ENCODE assay signal across 9 cellular contexts in the genomic region with DNA sequence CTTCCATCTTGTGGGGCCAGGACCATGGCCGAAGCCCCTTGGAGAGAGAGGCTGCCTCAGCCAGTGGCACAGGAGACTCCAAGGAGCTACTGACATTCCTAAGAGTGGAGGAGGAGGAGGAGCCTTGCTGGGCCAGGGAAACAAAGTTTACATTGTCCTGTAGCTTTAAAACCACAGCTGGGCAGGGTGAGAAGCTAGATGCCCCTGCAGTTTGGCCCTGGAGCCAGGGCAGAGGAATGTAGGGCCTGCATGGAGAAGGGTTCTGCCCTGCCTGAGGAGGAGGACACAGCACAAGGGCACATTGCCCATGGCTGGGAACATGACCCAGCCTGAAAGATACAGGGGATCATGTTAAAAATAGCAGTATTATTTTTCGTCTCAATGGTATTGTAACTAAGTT. TPM values are rescaled to one million over a fixed set of nuclear protein-coding genes. Genes with fewer than 3 reads are reported as not detected.
DNase-seq lines count a peak whose midpoint lies in the region; ATAC-seq and TF ChIP-seq lines count a peak whose summit lies in the region.
"Had no signal": no experiment of that assay in that cellular context is flagged by ENCODE, and none has a peak within 500 bp of the region (broad histone marks: within the 10 kb centered on the region; RNA-seq: fewer than 3 reads in every experiment).

No MANE protein-coding gene starts in this region.

- ATAC-seq in GM21423 (IDR thresholded peaks at IDR 0.05; ENCODE audit: unreplicated experiment), result no peak

- no peaks in the 10 kb centered on the region for H3K9me3 Mint-ChIP-seq in activated CD4-positive, alpha-beta T cell treated with anti-CD3 and anti-CD28 coated beads, Interleukin-2, amount 10 ng/mL, durations not matched to agents 7 days and 5 days

- peaks cover 26% of the 10 kb centered on the region for H3K4me1 Mint-ChIP-seq in activated CD4-positive, alpha-beta T cell treated with anti-CD3 and anti-CD28 coated beads, Interleukin-2, amount 10 ng/mL, durations not matched to agents 7 days and 5 days

- CTCF ChIA-PET in activated CD4-positive, alpha-beta T cell treated with anti-CD3 and anti-CD28 coated beads, Interleukin-2, amount 10 ng/mL, durations not matched to agents 7 days and 5 days (lab: Charles Lee), result interaction anchor here (2.2 kb wide), 1 partner anchor 207 kb away, joined by 6 read pairs; no protein-coding TSS in a partner anchor

- H3K36me3 ChIP-seq in BE2C, result peaks cover 47% of the 10 kb centered on the region

- no peaks in the 10 kb centered on the region for H3K27me3 ChIP-seq in BE2C

- peak overlapping the region; percentile 67 for H3K27ac Mint-ChIP-seq in activated CD4-positive, alpha-beta T cell treated with anti-CD3 and anti-CD28 coated beads, Interleukin-2, amount 10 ng/mL, durations not matched to agents 7 days and 5 days

- H3K27me3 Mint-ChIP-seq in activated CD4-positive, alpha-beta T cell treated with anti-CD3 and anti-CD28 coated beads, Interleukin-2, amount 10 ng/mL, durations not matched to agents 7 days and 5 days, result no peaks in the 10 kb centered on the region

- H3K36me3 Mint-ChIP-seq in activated CD4-positive, alpha-beta T cell treated with anti-CD3 and anti-CD28 coated beads, Interleukin-2, amount 10 ng/mL, durations not matched to agents 7 days and 5 days (ENCODE audit: low read depth), result peaks cover 63% of the 10 kb centered on the region

- POLR2A ChIA-PET in activated CD4-positive, alpha-beta T cell treated with anti-CD3 and anti-CD28 coated beads, Interleukin-2, amount 10 ng/mL, durations not matched to agents 7 days and 5 days (lab: Charles Lee), result no interaction called here

- TF ChIP-seq CTCF in BE2C (IDR thresholded peaks at IDR 0.05; ENCODE audit: low read depth, low read length), result no peak

- H3K9me3 ChIP-seq in BE2C, result no peaks in the 10 kb centered on the region

- H3K4me1 ChIP-seq in BE2C, result peaks cover 6% of the 10 kb centered on the region

- H3K4me3 ChIP-seq in BE2C (ENCODE audit: low read depth, low read length), result no peak overlapping the region

- no peak for DNase-seq in activated CD4-positive, alpha-beta T cell treated with anti-CD3 and anti-CD28 coated beads, Interleukin-2, amount 10 ng/mL, durations not matched to agents 7 days and 5 days
- DNase-seq in activated CD4-positive, alpha-beta T cell treated with anti-CD3 and anti-CD28 coated beads for 48 hours, result no peak
- DNase-seq in amniotic epithelial cell (ENCODE audit: low read depth) (peak; percentile 45), islet precursor cell (peak; percentile 41), cerebellar cortex (ENCODE audit: low spot score) (no peak), BE2C (no peak)
- DNase-seq: NCI-H69 had no signal

- H3K27ac ChIP-seq in temporal lobe (ENCODE audit: low read depth, low read length), result peak overlapping the region; percentile 94

- no peak overlapping the region for H3K4me3 Mint-ChIP-seq in activated CD4-positive, alpha-beta T cell treated with anti-CD3 and anti-CD28 coated beads, Interleukin-2, amount 10 ng/mL, durations not matched to agents 7 days and 5 days

RNA-seq across cellular contexts. Expression of a gene that starts 37.4 kb away (rescaled TPM):
- total RNA-seq in activated CD4-positive, alpha-beta T cell treated with anti-CD3 and anti-CD28 coated beads, Interleukin-2, amount 10 ng/mL, durations not matched to agents 7 days and 5 days, result 100 to 1,000 TPM; 395 to 443 TPM
- 82.1 TPM for total RNA-seq in temporal lobe
- 123 TPM for polyA plus RNA-seq in BE2C (2012; ENCODE audit: insufficient read depth, insufficient read length, low read depth)

Comparison
In these comparisons a context has a peak if more than half of its experiments do, and no peak if none do; other contexts are left out.
1. DNase-seq: peak in amniotic epithelial cell (single experiment) and islet precursor cell (single experiment); none in activated CD4-positive, alpha-beta T cell treated with anti-CD3 and anti-CD28 coated beads, Interleukin-2, amount 10 ng/mL, durations not matched to agents 7 days and 5 days (single experiment), activated CD4-positive, alpha-beta T cell treated with anti-CD3 and anti-CD28 coated beads for 48 hours (single experiment), cerebellar cortex (single experiment) and BE2C (single experiment).